Comparison of ENCODE assay signal across 18 cellular contexts in the genomic region with DNA sequence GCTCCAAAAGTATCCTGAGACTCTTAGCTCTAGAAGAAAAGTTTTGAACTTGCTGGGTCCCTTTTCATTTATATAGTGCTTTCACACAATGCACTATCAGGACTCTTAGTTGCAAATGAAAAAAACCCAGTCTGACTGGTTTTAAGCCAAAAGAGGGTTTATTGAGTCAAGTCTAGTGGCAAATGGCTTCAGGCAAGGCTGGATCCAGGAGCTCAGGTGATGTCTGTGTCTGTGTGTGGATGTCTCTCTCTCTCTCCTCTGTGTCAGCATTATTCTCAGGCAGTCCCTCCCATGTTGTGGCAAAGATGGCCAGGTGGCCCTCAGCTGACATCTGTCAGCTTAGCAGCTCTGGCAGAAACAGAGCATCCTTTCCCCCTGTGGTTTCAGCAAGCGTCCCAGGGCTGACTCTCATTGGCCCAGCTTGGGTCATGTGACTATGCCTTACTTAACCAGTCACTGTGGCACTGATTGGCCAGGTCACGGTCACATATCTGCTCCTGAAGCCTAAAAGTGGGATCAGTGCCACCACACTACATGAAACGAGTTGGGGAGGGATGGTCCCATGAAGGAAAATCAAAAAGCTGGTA. TPM values are rescaled to one million over a fixed set of nuclear protein-coding genes. Genes with fewer than 3 reads are reported as not detected.
DNase-seq lines count a peak whose midpoint lies in the region; ATAC-seq, FAIRE-seq and TF ChIP-seq lines count a peak whose summit lies in the region.
"Had no signal": no experiment of that assay in that cellular context is flagged by ENCODE, and none has a peak within 500 bp of the region (broad histone marks: within the 10 kb centered on the region; RNA-seq: fewer than 3 reads in every experiment).

No MANE protein-coding gene starts in this region.

- H3K27me3 ChIP-seq in HepG2 (ENCODE audit: control insufficient read depth in 1 of 2, insufficient read depth in 2 of 2, low read length in 2 of 2) (no peaks in the 10 kb centered on the region), right lobe of liver (no peaks in the 10 kb centered on the region), K562 (ENCODE audit: control insufficient read depth in 2 of 2, insufficient read depth in 2 of 2, low read length in 2 of 2) (no peaks in the 10 kb centered on the region), thymus (ENCODE audit: control insufficient read depth, insufficient read depth) (no peaks in the 10 kb centered on the region), PC-3 (ENCODE audit: low read length) (no peaks in the 10 kb centered on the region)
- H3K27me3 ChIP-seq: SJSA1 had no signal

- FAIRE-seq in HepG2 (lab: Jason Lieb, UNC): no peak
- FAIRE-seq in K562 (lab: Jason Lieb, UNC): no peak
- FAIRE-seq: frontal cortex, islet of Langerhans, TTC549 had no signal

- intact Hi-C loops in HepG2 (cut with micrococcal nuclease; ENCODE audit: unreplicated experiment): no loop called here
- intact Hi-C loops in right lobe of liver (cut with DNase I): no loop called here
- intact Hi-C loops in K562 (cut with micrococcal nuclease): no loop called here
- intact Hi-C loops in PC-3 (cut with micrococcal nuclease): no loop called here

- peaks cover 32% of the 10 kb centered on the region for H3K4me1 ChIP-seq in HepG2 (ENCODE audit: insufficient read depth, low read length)
- peaks cover 0 to 2% (median 0%) of the 10 kb centered on the region in 4 donors for H3K4me1 ChIP-seq in right lobe of liver
- H3K4me1 ChIP-seq in K562 (replicated peaks in 1 of 2; ENCODE audit: control insufficient read depth in 2 of 2, insufficient read depth in 2 of 2, low read length in 2 of 2): peaks cover 10 to 20% of the 10 kb centered on the region in 2 experiments
- H3K4me1 ChIP-seq in thymus (ENCODE audit: control insufficient read depth, insufficient read depth, low read length): peaks cover 2% of the 10 kb centered on the region
- H3K4me1 ChIP-seq in PC-3 (ENCODE audit: insufficient read depth, low read length): peaks cover 8% of the 10 kb centered on the region; the same call in 1 of the 2 replicates

- H3K4me1 Mint-ChIP-seq in osteocyte (ENCODE audit: unreplicated experiment): peaks cover 27% of the 10 kb centered on the region

- DNase-seq in HepG2 (ENCODE audit: low spot score) (no peak), right lobe of liver (no peak), NCI-H2171 (lab: John Stamatoyannopoulos, UW) (peak; percentile 88), K562 (ENCODE audit: extremely low read depth in 1 of 4, low spot score in 3 of 4) (peak in 3 of 4 experiments; percentile 21 to 53 (median 35)), pons (ENCODE audit: low spot score) (no peak), osteocyte (ENCODE audit: extremely low spot score, unreplicated experiment) (no peak), PC-3 (no peak)
- DNase-seq: activated CD8-positive, alpha-beta memory T cell treated with anti-CD3 and anti-CD28 coated beads, Interleukin-2, amount 50 U/mL, for 48 hours; cerebellar nuclear complex; DMS79 treated with DMSO at 0.1 percent for 48 hours; NCI-H187; occipital lobe had no signal

- no peak overlapping the region for H3K27ac ChIP-seq in HepG2 (ENCODE audit: extremely low read length, insufficient read depth, low read length)
- H3K27ac ChIP-seq in right lobe of liver: no peak overlapping the region
- H3K27ac ChIP-seq in K562 (ENCODE audit: extremely low read depth, low read depth, low read length): no peak overlapping the region
- peak overlapping the region; percentile 15 for H3K27ac ChIP-seq in thymus (ENCODE audit: low read depth)
- no peak overlapping the region for H3K27ac ChIP-seq in PC-3 (ENCODE audit: low read length)

- H2AFZ ChIP-seq in HepG2 (ENCODE audit: low read length): no peak overlapping the region
- H2AFZ ChIP-seq in K562 (ENCODE audit: low read depth, low read length): no peak overlapping the region
- no peak overlapping the region for H2AFZ ChIP-seq in PC-3 (ENCODE audit: low read length)

- H3K9ac ChIP-seq in HepG2 (ENCODE audit: insufficient read depth, low read depth, low read length): no peak overlapping the region
- no peak overlapping the region for H3K9ac ChIP-seq in K562 (ENCODE audit: insufficient read depth in 1 of 2, low read depth in 2 of 2, low read length in 2 of 2)
- H3K9ac ChIP-seq in PC-3 (ENCODE audit: low read length): no peak overlapping the region

- CTCF ChIA-PET in HepG2 (lab: Yijun Ruan, JAX; ENCODE audit: low intra/inter-chr PET ratio, low total read pairs): no interaction called here
- CTCF ChIA-PET in K562 (lab: Yijun Ruan, JAX; ENCODE audit: low intra/inter-chr PET ratio): no interaction called here
- CTCF ChIA-PET in PC-3 (lab: Charles Lee): interaction anchor here (0.6 kb wide), 2 partner anchors 22 to 744 kb away, joined by 5 to 7 read pairs; no protein-coding TSS in a partner anchor

- H3K9me3 Mint-ChIP-seq in osteocyte (ENCODE audit: unreplicated experiment): no peaks in the 10 kb centered on the region

- POLR2A ChIA-PET in HepG2 (lab: Yijun Ruan, JAX): interaction anchor here (0.8 kb wide), 1 partner anchor 78 kb away, joined by 3 read pairs; no protein-coding TSS in a partner anchor
- POLR2A ChIA-PET in K562 (lab: Yijun Ruan, JAX): interaction anchor here (0.5 to 3.1 kb wide), 3 partner anchors 10 to 190 kb away, joined by 3 to 12 read pairs (median 3); no protein-coding TSS in a partner anchor
- POLR2A ChIA-PET in PC-3 (lab: Charles Lee; ENCODE audit: unreplicated experiment): no interaction called here

- BruUV-seq in HepG2 (replicated peaks; lab: Mats Ljungman, UMichigan) (no TSS peak), K562 (replicated peaks; lab: Mats Ljungman, UMichigan) (no TSS peak), PC-3 (replicated peaks; lab: Mats Ljungman, UMichigan) (no TSS peak)

- no peak overlapping the region for H3K27ac Mint-ChIP-seq in osteocyte (ENCODE audit: unreplicated experiment)

- no peak for TF ChIP-seq POLR2A in HepG2 (IDR thresholded peaks at IDR 0.05; ENCODE audit: insufficient read depth in 1 of 2, low read depth in 2 of 2, low read length in 2 of 2)
- no peak for TF ChIP-seq POLR2A in right lobe of liver (IDR thresholded peaks at IDR 0.05)
- TF ChIP-seq POLR2A in K562 (conservative IDR thresholded peaks at IDR 0.05): no peak

- no peaks in the 10 kb centered on the region for H3F3A ChIP-seq in PC-3 (ENCODE audit: low read length, unreplicated experiment)

- no peaks in the 10 kb centered on the region; a peak in 1 of 5 replicates for H3K36me3 ChIP-seq in HepG2 (replicated peaks in 1 of 2; ENCODE audit: control insufficient read depth in 1 of 2, insufficient read depth in 2 of 2, low read length in 2 of 2)
- no peaks in the 10 kb centered on the region for H3K36me3 ChIP-seq in right lobe of liver
- peaks cover 52% of the 10 kb centered on the region for H3K36me3 ChIP-seq in K562 (ENCODE audit: control insufficient read depth, insufficient read depth, low read length)
- no peaks in the 10 kb centered on the region for H3K36me3 ChIP-seq in thymus (ENCODE audit: control insufficient read depth, insufficient read depth)
- 0 out of 2 replicates have a peak, but pooled peaks cover 5% of the 10 kb centered on the region for H3K36me3 ChIP-seq in PC-3 (ENCODE audit: low read depth, low read length)

- no peak overlapping the region for H3K4me2 ChIP-seq in HepG2 (ENCODE audit: low read depth, low read length)
- no peak overlapping the region for H3K4me2 ChIP-seq in K562 (ENCODE audit: insufficient read depth, low read length)
- no peak overlapping the region for H3K4me2 ChIP-seq in PC-3 (ENCODE audit: low read length)

- H3K27me3 Mint-ChIP-seq in osteocyte (ENCODE audit: unreplicated experiment): no peaks in the 10 kb centered on the region

- peaks cover 2% of the 10 kb centered on the region for H3K9me1 ChIP-seq in K562 (ENCODE audit: control insufficient read depth, insufficient read depth, low read length)

- no peaks in the 10 kb centered on the region for H3K9me3 ChIP-seq in HepG2 (ENCODE audit: low read length)
- H3K9me3 ChIP-seq in right lobe of liver: no peaks in the 10 kb centered on the region
- no peaks in the 10 kb centered on the region for H3K9me3 ChIP-seq in K562 (replicated peaks; ENCODE audit: control insufficient read depth, insufficient read depth, low read depth, low read length)
- H3K9me3 ChIP-seq in thymus (ENCODE audit: control insufficient read depth): peaks cover 3% of the 10 kb centered on the region
- no peaks in the 10 kb centered on the region for H3K9me3 ChIP-seq in PC-3 (ENCODE audit: low read length)
- H3K9me3 ChIP-seq: SJSA1 had no signal

- no peak overlapping the region for H3K4me3 Mint-ChIP-seq in osteocyte (ENCODE audit: unreplicated experiment)

- H3K9me2 ChIP-seq in PC-3 (replicated peaks; ENCODE audit: low read length): no peaks in the 10 kb centered on the region

- no peak for TF ChIP-seq RAD21 in HepG2 (CRISPR knock-in tag; IDR thresholded peaks at IDR 0.05)
- TF ChIP-seq RAD21 in K562 (CRISPR knock-in tag; conservative IDR thresholded peaks at IDR 0.05 in 1 of 2, IDR thresholded peaks at IDR 0.05 in 1 of 2): no peak

- H3K79me2 ChIP-seq in HepG2 (ENCODE audit: insufficient read depth, low read length) (peaks cover 12% of the 10 kb centered on the region), K562 (ENCODE audit: control insufficient read depth, insufficient read depth, low read length) (peaks cover 51% of the 10 kb centered on the region), PC-3 (ENCODE audit: low read length) (peaks cover 68% of the 10 kb centered on the region)

- ATAC-seq in HepG2 (no peak; the same call in 2 of the 3 replicates), right lobe of liver (no peak), K562 (peak; percentile 44), PC-3 (no peak)

- in situ Hi-C loops in HepG2 (cut with HindIII; ENCODE audit: extremely low pct_ligation_motif_present, low pct_unique_long_range_greater_than_20kb) (no loop called here), K562 (cut with MboI) (no loop called here)

- H3K4me3 ChIP-seq in HepG2 (replicated peaks in 1 of 3; ENCODE audit: insufficient read depth in 1 of 3, low read depth in 2 of 3, low read length in 3 of 3) (no peak overlapping the region), right lobe of liver (no peak overlapping the region), K562 (no peak overlapping the region), thymus (ENCODE audit: low read length) (no peak overlapping the region), PC-3 (ENCODE audit: low read length) (no peak overlapping the region)
- H3K4me3 ChIP-seq: SJSA1 had no signal

- WGBS in HepG2 (ENCODE audit: low lambda C conversion rate): 96% methylated on average over 2 of the region's 3 CpGs
- 73% methylated on average over 3 of the region's 3 CpGs for WGBS in right lobe of liver (ENCODE audit: insufficient coverage, low coverage, low lambda C conversion rate, missing lambda C conversion rate)
- 76% methylated on average over 3 of the region's 3 CpGs for WGBS in K562 (ENCODE audit: insufficient coverage, low coverage, missing lambda C conversion rate)
- 72% methylated on average over 3 of the region's 3 CpGs for WGBS in thymus

- H4K20me1 ChIP-seq in HepG2 (ENCODE audit: insufficient read depth, low read length): no peaks in the 10 kb centered on the region
- 0 out of 2 replicates have a peak, but pooled peaks cover 2% of the 10 kb centered on the region for H4K20me1 ChIP-seq in K562 (replicated peaks; ENCODE audit: control insufficient read depth, insufficient read depth, low read length)
- no peaks in the 10 kb centered on the region for H4K20me1 ChIP-seq in PC-3 (ENCODE audit: low read length)

- peaks cover 2% of the 10 kb centered on the region for H3K36me3 Mint-ChIP-seq in osteocyte (ENCODE audit: unreplicated experiment)

- TF ChIP-seq CTCF in HepG2 (CRISPR knock-in tag; IDR thresholded peaks at IDR 0.05): no peak
- TF ChIP-seq CTCF in right lobe of liver (IDR thresholded peaks at IDR 0.05): no peak
- no peak for TF ChIP-seq CTCF in K562 (IDR thresholded peaks at IDR 0.05 in 2 of 3, conservative IDR thresholded peaks at IDR 0.05 in 1 of 3; ENCODE audit: insufficient read depth in 2 of 3, low read depth in 1 of 3, low read length in 3 of 3)
- no peak for TF ChIP-seq CTCF in osteocyte (IDR thresholded peaks at IDR 0.05)
- TF ChIP-seq CTCF in PC-3 (conservative IDR thresholded peaks at IDR 0.05; ENCODE audit: low read depth, low read length): no peak

- TF ChIP-seq EP300 in HepG2 (IDR thresholded peaks at IDR 0.05; ENCODE audit: low read depth in 2 of 2, low read length in 2 of 2) (no peak), HepG2 (CRISPR knock-in tag; IDR thresholded peaks at IDR 0.05; ENCODE audit: borderline replicate concordance) (no peak), K562 (IDR thresholded peaks at IDR 0.05; ENCODE audit: low read length) (no peak)

RNA-seq across cellular contexts. Expression of a gene that starts 6.2 kb away (rescaled TPM):
- total RNA-seq in HepG2 (2016; rRNA removed; fragmentation: Illumina TruSeq; extraction: Trizol) (3.8 and 7.1 TPM in 2 replicates), right lobe of liver (1 to 10 TPM; 3.3 to 6.4 (median 4.7) TPM), K562 (2014; rRNA removed) (9.0 and 11.2 TPM in 2 replicates), K562 (2014; rRNA removed; fragmentation: Illumina TruSeq; extraction: Trizol) (4.7 and 7.4 TPM in 2 replicates), K562 (2015; rRNA removed; fragmentation: Illumina TruSeq; extraction: Trizol) (6.5 and 7.0 TPM in 2 replicates), K562 (2021) (17.0 and 18.6 TPM in 2 replicates), osteocyte (10.2 and 13.2 TPM in 2 replicates), PC-3 (2014; rRNA removed) (18.5 and 25.4 TPM in 2 replicates)
- 4.1 and 4.4 TPM in 2 replicates for total RNA-seq in HepG2 (2016; cell fraction: cytosol; rRNA removed; fragmentation: Illumina TruSeq; extraction: Trizol; ENCODE audit: low read depth)
- total RNA-seq in HepG2 (2016; cell fraction: insoluble cytoplasmic fraction; rRNA removed; fragmentation: Illumina TruSeq; extraction: Trizol): 2.9 and 6.5 TPM in 2 replicates
- 5.8 and 6.5 TPM in 2 replicates for total RNA-seq in HepG2 (2016; cell fraction: membrane; rRNA removed; fragmentation: Illumina TruSeq; extraction: Trizol)
- 7.0 and 7.1 TPM in 2 replicates for total RNA-seq in HepG2 (2016; cell fraction: nucleus; rRNA removed; fragmentation: Illumina TruSeq; extraction: Trizol)
- polyA plus RNA-seq in HepG2 (2011; rRNA removed) (12.9 and 14.3 TPM in 2 replicates), K562 (2011; rRNA removed) (7.2 and 11.4 TPM in 2 replicates), K562 (2014; fragmentation: Illumina TruSeq; extraction: Trizol) (10.1 and 11.4 TPM in 2 replicates), K562 (2014; fragmentation: Nextera tagmentation; extraction: Ambion mirVana) (1 to 10 TPM; 1.7 to 3.8 TPM), K562 (2014; rRNA removed) (12.2 and 18.5 TPM in 2 replicates), thymus (7.7 TPM)
- polyA plus RNA-seq in HepG2 (2011; cell fraction: cytosol; rRNA removed): 6.4 and 7.2 TPM in 2 replicates
- 31.6 and 33.2 TPM in 2 replicates for polyA plus RNA-seq in HepG2 (2011; cell fraction: nucleus; rRNA removed)
- polyA plus RNA-seq in HepG2 (2012): 5.8 and 5.9 TPM in 2 replicates
- polyA plus RNA-seq in HepG2 (2016; cell fraction: cytosol; fragmentation: Illumina TruSeq; extraction: Trizol; ENCODE audit: low read depth): 5.1 and 6.6 TPM in 2 replicates
- 4.7 and 5.1 TPM in 2 replicates for polyA plus RNA-seq in HepG2 (2016; cell fraction: insoluble cytoplasmic fraction; fragmentation: Illumina TruSeq; extraction: Trizol; ENCODE audit: low read depth)
- polyA plus RNA-seq in HepG2 (2016; cell fraction: membrane; fragmentation: Illumina TruSeq; extraction: Trizol; ENCODE audit: low read depth): 6.2 and 7.5 TPM in 2 replicates
- 20.3 and 25.3 TPM in 2 replicates for polyA plus RNA-seq in HepG2 (2016; cell fraction: nucleus; fragmentation: Illumina TruSeq; extraction: Trizol; ENCODE audit: insufficient read depth, low read depth)
- polyA minus RNA-seq in HepG2 (2011; rRNA and poly(A)+ RNA removed; ENCODE audit: low replicate concordance): 26.4 and 34.9 TPM in 2 replicates
- 8.7 and 9.2 TPM in 2 replicates for polyA minus RNA-seq in HepG2 (2011; cell fraction: cytosol; rRNA and poly(A)+ RNA removed)
- 9.5 and 9.8 TPM in 2 replicates for polyA minus RNA-seq in HepG2 (2011; cell fraction: nucleus; rRNA and poly(A)+ RNA removed)
- 35.7 and 82.7 TPM in 2 replicates for total RNA-seq in K562 (2011; cell fraction: chromatin; rRNA removed; ENCODE audit: low replicate concordance)
- total RNA-seq in K562 (2011; cell fraction: nucleolus; rRNA removed): 44.5 and 46.5 TPM in 2 replicates
- total RNA-seq in K562 (2011; cell fraction: nucleoplasm; rRNA removed): 44.1 and 47.5 TPM in 2 replicates
- polyA plus RNA-seq in K562 (2011; cell fraction: cytosol; rRNA removed): 10.3 and 15.3 TPM in 2 replicates
- 28.6 and 45.5 TPM in 2 replicates for polyA plus RNA-seq in K562 (2011; cell fraction: nucleus; rRNA removed)
- 6.7 and 14.1 TPM in 2 replicates for polyA plus RNA-seq in K562 (2012)
- polyA minus RNA-seq in K562 (2011; rRNA and poly(A)+ RNA removed): 13.6 and 16.5 TPM in 2 replicates
- polyA minus RNA-seq in K562 (2011; cell fraction: cytosol; rRNA and poly(A)+ RNA removed): 7.0 and 11.8 TPM in 2 replicates
- polyA minus RNA-seq in K562 (2011; cell fraction: nucleus; rRNA and poly(A)+ RNA removed): 8.1 and 13.1 TPM in 2 replicates

RNA-seq across cellular contexts. Expression of a gene that starts 49.3 kb away (rescaled TPM):
- total RNA-seq in HepG2 (2016; rRNA removed; fragmentation: Illumina TruSeq; extraction: Trizol): 2.0 TPM in 2 replicates
- total RNA-seq in HepG2 (2016; cell fraction: cytosol; rRNA removed; fragmentation: Illumina TruSeq; extraction: Trizol; ENCODE audit: low read depth): 0.53 and 2.6 TPM in 2 replicates
- 1.5 and 2.6 TPM in 2 replicates for total RNA-seq in HepG2 (2016; cell fraction: insoluble cytoplasmic fraction; rRNA removed; fragmentation: Illumina TruSeq; extraction: Trizol)
- 2.0 and 2.4 TPM in 2 replicates for total RNA-seq in HepG2 (2016; cell fraction: membrane; rRNA removed; fragmentation: Illumina TruSeq; extraction: Trizol)
- 0.62 and 0.97 TPM in 2 replicates for total RNA-seq in HepG2 (2016; cell fraction: nucleus; rRNA removed; fragmentation: Illumina TruSeq; extraction: Trizol)
- 0.98 and 1.1 TPM in 2 replicates for polyA plus RNA-seq in HepG2 (2011; rRNA removed)
- polyA plus RNA-seq in HepG2 (2011; cell fraction: cytosol; rRNA removed): 0.86 and 0.90 TPM in 2 replicates
- polyA plus RNA-seq in HepG2 (2011; cell fraction: nucleus; rRNA removed): 0.35 and 0.48 TPM in 2 replicates
- polyA plus RNA-seq in HepG2 (2012): 0.55 and 0.58 TPM in 2 replicates
- 2.2 and 2.6 TPM in 2 replicates for polyA plus RNA-seq in HepG2 (2016; cell fraction: cytosol; fragmentation: Illumina TruSeq; extraction: Trizol; ENCODE audit: low read depth)
- polyA plus RNA-seq in HepG2 (2016; cell fraction: insoluble cytoplasmic fraction; fragmentation: Illumina TruSeq; extraction: Trizol; ENCODE audit: low read depth): 1.3 and 1.8 TPM in 2 replicates
- polyA plus RNA-seq in HepG2 (2016; cell fraction: membrane; fragmentation: Illumina TruSeq; extraction: Trizol; ENCODE audit: low read depth): 1.6 TPM in 2 replicates
- 0.93 and 1.2 TPM in 2 replicates for polyA plus RNA-seq in HepG2 (2016; cell fraction: nucleus; fragmentation: Illumina TruSeq; extraction: Trizol; ENCODE audit: insufficient read depth, low read depth)
- polyA minus RNA-seq in HepG2 (2011; rRNA and poly(A)+ RNA removed; ENCODE audit: low replicate concordance): 0.44 TPM in 1 of 2 replicates, not detected in the other
- 0.18 TPM in 1 of 2 replicates, not detected in the other for polyA minus RNA-seq in HepG2 (2011; cell fraction: cytosol; rRNA and poly(A)+ RNA removed)
- polyA minus RNA-seq in HepG2 (2011; cell fraction: nucleus; rRNA and poly(A)+ RNA removed): 0.13 and 0.75 TPM in 2 replicates
- under 1 TPM in 1 of 6 experiments, not detected in 5; 0.09 TPM for total RNA-seq in right lobe of liver
- 0.14 and 0.25 TPM in 2 replicates for total RNA-seq in K562 (2011; cell fraction: chromatin; rRNA removed; ENCODE audit: low replicate concordance)
- 0.17 TPM in 1 of 2 replicates, not detected in the other for total RNA-seq in K562 (2011; cell fraction: nucleolus; rRNA removed)
- 0.31 TPM in 1 of 2 replicates, not detected in the other for total RNA-seq in K562 (2011; cell fraction: nucleoplasm; rRNA removed)
- total RNA-seq in K562 (2014; rRNA removed): 0.09 and 0.12 TPM in 2 replicates
- 0.22 and 0.26 TPM in 2 replicates for total RNA-seq in K562 (2014; rRNA removed; fragmentation: Illumina TruSeq; extraction: Trizol)
- 0.11 TPM in 2 replicates for total RNA-seq in K562 (2015; rRNA removed; fragmentation: Illumina TruSeq; extraction: Trizol)
- total RNA-seq in K562 (2021): 0.22 TPM in 2 replicates
- 0.20 and 0.28 TPM in 2 replicates for polyA plus RNA-seq in K562 (2011; rRNA removed)
- 0.32 and 0.39 TPM in 2 replicates for polyA plus RNA-seq in K562 (2011; cell fraction: cytosol; rRNA removed)
- polyA plus RNA-seq in K562 (2011; cell fraction: nucleus; rRNA removed): 0.07 and 0.29 TPM in 2 replicates
- 0.18 and 0.25 TPM in 2 replicates for polyA plus RNA-seq in K562 (2012)
- 0.19 and 0.32 TPM in 2 replicates for polyA plus RNA-seq in K562 (2014; fragmentation: Illumina TruSeq; extraction: Trizol)
- polyA plus RNA-seq in K562 (2014; fragmentation: Nextera tagmentation; extraction: Ambion mirVana): under 1 TPM; 0.25 to 0.27 TPM
- polyA plus RNA-seq in K562 (2014; rRNA removed): 0.12 and 0.15 TPM in 2 replicates
- 0.11 TPM in 1 of 2 replicates, not detected in the other for polyA minus RNA-seq in K562 (2011; rRNA and poly(A)+ RNA removed)
- not detected in 2 replicates for polyA minus RNA-seq in K562 (2011; cell fraction: cytosol; rRNA and poly(A)+ RNA removed)
- not detected in 2 replicates for polyA minus RNA-seq in K562 (2011; cell fraction: nucleus; rRNA and poly(A)+ RNA removed)
- 4.9 TPM for polyA plus RNA-seq in thymus
- 0.11 and 0.29 TPM in 2 replicates for total RNA-seq in osteocyte
- total RNA-seq in PC-3 (2014; rRNA removed): 1.6 and 1.7 TPM in 2 replicates
- total RNA-seq: LHCN-M2, SJSA1 had no signal

Comparison
In these comparisons a context has a peak if more than half of its experiments do, and no peak if none do; other contexts are left out.
1. DNase-seq: peak in NCI-H2171 (single experiment) and K562 (3 of 4); none in HepG2 (single experiment), right lobe of liver (0 of 3), pons (single experiment), osteocyte (single experiment) and PC-3 (single experiment).